ENCODE assay signal across 25 cellular contexts in genomic region chr17:52660692-52661091, GRCh38.
"Had no signal": no experiment of that assay in that cellular context is flagged by ENCODE, and none has a peak within 500 bp of the region (broad histone marks: within the 10 kb centered on the region; RNA-seq: fewer than 3 reads in every experiment).

No MANE protein-coding gene starts in this region.

- H3K36me3 ChIP-seq: colonic mucosa, esophagus squamous epithelium, lower lobe of right lung, neural progenitor cell, uterus had no signal

- H3K9me3 ChIP-seq: colonic mucosa, esophagus squamous epithelium, lower lobe of right lung, psoas muscle, testis, uterus had no signal

- ATAC-seq: activated naive CD4-positive, alpha-beta T cell treated with anti-CD3 and anti-CD28 coated beads, Interleukin-2, amount 50 U/mL, for 72 hours; activated T-cell treated with anti-CD3 and anti-CD28 coated beads, Interleukin-2, amount 50 U/mL, for 72 hours; left cardiac atrium; lower lobe of right lung; natural killer cell; stimulated activated naive CD8-positive, alpha-beta T cell treated with anti-CD3 and anti-CD28 coated beads, Interleukin-15, Interleukin-2, amounts not matched to agents 100 U/mL and 50 U/mL, for 24 hours had no signal

- H3K4me3 ChIP-seq: colonic mucosa, esophagus squamous epithelium, lower lobe of right lung, neural progenitor cell, psoas muscle, testis, uterus had no signal

- DNase-seq: activated CD4-positive, alpha-beta T cell treated with anti-CD3 and anti-CD28 coated beads for 4 hours; activated CD4-positive, alpha-beta T cell treated with anti-CD3 and anti-CD28 coated beads, Interleukin-2, amount 50 U/mL, for 4 hours; activated naive CD4-positive, alpha-beta T cell; activated T-cell treated with anti-CD3 and anti-CD28 coated beads for 4 hours; activated T-cell treated with anti-CD3 and anti-CD28 coated beads, Interleukin-2, amount 50 U/mL, for 72 hours; cerebellar nuclear complex; colonic mucosa; effector CD8-positive, alpha-beta T cell; esophagus squamous epithelium; left cardiac atrium; lower lobe of right lung; mesendoderm; natural killer cell; occipital lobe; psoas muscle; stimulated activated CD4-positive, alpha-beta T cell treated with anti-CD3 and anti-CD28 coated beads, Interleukin-4, amount 100 ng/mL, for 1 hour; stimulated activated naive CD8-positive, alpha-beta T cell treated with anti-CD3 and anti-CD28 coated beads, Interleukin-15, Interleukin-2, amounts not matched to agents 100 U/mL and 50 U/mL, for 24 hours; T-helper 9 cell; testis; uterus had no signal

- H3K4me1 ChIP-seq: colonic mucosa, esophagus squamous epithelium, lower lobe of right lung, neural progenitor cell, parathyroid adenoma, psoas muscle, testis, uterus had no signal

- H3K27ac ChIP-seq: colonic mucosa, epithelial cell of prostate, esophagus squamous epithelium, lower lobe of right lung, neural progenitor cell, parathyroid adenoma, psoas muscle, testis, uterus, VCaP had no signal

- H3K27me3 ChIP-seq: colonic mucosa, esophagus squamous epithelium, neural progenitor cell, testis, uterus had no signal
